15 cellular contexts compared by ENCODE assay signal in the genomic region with DNA sequence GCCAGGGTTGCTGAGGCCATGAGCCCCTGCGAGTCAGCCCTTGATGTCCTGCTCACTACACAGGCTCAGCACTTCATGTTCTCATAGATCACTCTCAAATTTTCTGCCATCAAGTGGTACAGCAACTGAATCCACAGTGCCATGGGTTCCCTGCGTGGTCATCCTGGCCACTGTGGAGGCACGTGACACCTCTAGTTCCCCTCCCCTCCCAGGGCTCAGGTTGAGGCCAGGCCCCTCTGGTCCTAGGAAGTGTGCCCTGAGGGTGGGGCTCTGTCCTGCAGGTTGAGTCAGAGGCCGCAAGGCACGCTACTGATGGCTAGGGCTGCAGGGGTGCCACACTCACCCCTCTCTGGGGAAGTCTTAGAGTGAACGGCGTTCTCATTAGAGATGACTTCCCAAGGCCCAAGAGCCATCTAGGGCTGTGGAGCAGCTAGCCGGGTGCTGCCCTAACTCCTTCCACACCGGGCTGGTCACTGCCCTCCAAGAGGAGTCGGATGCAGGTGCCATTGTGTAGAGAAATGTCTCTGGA. TPM values are rescaled to one million over a fixed set of nuclear protein-coding genes. Genes with fewer than 3 reads are reported as not detected.
DNase-seq lines count a peak whose midpoint lies in the region; ATAC-seq and TF ChIP-seq lines count a peak whose summit lies in the region.
"Had no signal": no experiment of that assay in that cellular context is flagged by ENCODE, and none has a peak within 500 bp of the region (broad histone marks: within the 10 kb centered on the region; RNA-seq: fewer than 3 reads in every experiment).

No MANE protein-coding gene starts in this region.

- no peak overlapping the region for H3K9ac ChIP-seq in mesenchymal stem cell (ENCODE audit: low read length)

- WGBS in mesenchymal stem cell, result 75% methylated on average over 10 of the region's 10 CpGs
- WGBS in spleen, 5 donors, result 81 to 88% (median 87%) methylated on average over 7 to 10 of the region's 10 CpGs
- WGBS in right lobe of liver (ENCODE audit: insufficient coverage, low coverage, low lambda C conversion rate, missing lambda C conversion rate), result no CpG with 5 or more reads among the region's 10 CpGs

- H2BK120ac ChIP-seq in mesenchymal stem cell (ENCODE audit: low read depth, low read length), result no peak overlapping the region

- no peak for TF ChIP-seq EP300 in Ishikawa (IDR thresholded peaks at IDR 0.05; ENCODE audit: borderline replicate concordance)

- H3K36me3 ChIP-seq in mesenchymal stem cell (ENCODE audit: control insufficient read depth in 1 of 2, insufficient read depth in 2 of 2, low read depth in 1 of 2, low read length in 2 of 2), result no peaks in the 10 kb centered on the region
- no peaks in the 10 kb centered on the region for H3K36me3 ChIP-seq in spleen
- no peaks in the 10 kb centered on the region for H3K36me3 ChIP-seq in right lobe of liver

- no peak overlapping the region for H3K14ac ChIP-seq in mesenchymal stem cell (ENCODE audit: low read length in 2 of 2)

- no peak overlapping the region for H2BK15ac ChIP-seq in mesenchymal stem cell (ENCODE audit: low read depth, poor library complexity, severe bottlenecking)

- H4K8ac ChIP-seq in mesenchymal stem cell (ENCODE audit: low read length), result no peak overlapping the region

- H3K23ac ChIP-seq in mesenchymal stem cell (ENCODE audit: low read length in 2 of 2), result no peak overlapping the region

- no peak for TF ChIP-seq RAD21 in Ishikawa (IDR thresholded peaks at IDR 0.05; ENCODE audit: low read depth)

- H3K4me1 ChIP-seq in mesenchymal stem cell (ENCODE audit: control insufficient read depth, insufficient read depth, low read depth, low read length), result peaks cover 4% of the 10 kb centered on the region
- H3K4me1 ChIP-seq in spleen, result peaks cover 4 to 12% (median 4%) of the 10 kb centered on the region in 6 donors
- peaks cover 0 to 4% (median 0%) of the 10 kb centered on the region in 4 donors for H3K4me1 ChIP-seq in right lobe of liver

- H2BK5ac ChIP-seq in mesenchymal stem cell (ENCODE audit: low read depth, low read length, poor library complexity, severe bottlenecking), result no peak overlapping the region

- intact Hi-C loops in spleen (cut with DNase I; ENCODE audit: low total_unique reads), result no loop called here
- intact Hi-C loops in right lobe of liver (cut with DNase I), result loop anchor here in 1 of 2 donors (10.0 kb wide), 1 partner anchor 138 kb away; a partner anchor contains a TSS

- no peak overlapping the region for H2BK12ac ChIP-seq in mesenchymal stem cell (ENCODE audit: low read length in 2 of 2)

- peak overlapping the region in 1 of 2 experiments; percentile 21 for H3K4ac ChIP-seq in mesenchymal stem cell (ENCODE audit: low read depth in 1 of 2, low read length in 2 of 2)

- H3K27ac ChIP-seq in mesenchymal stem cell (ENCODE audit: low read length, poor library complexity, severe bottlenecking) (no peak overlapping the region), spleen (no peak overlapping the region), right lobe of liver (no peak overlapping the region)
- H3K27ac ChIP-seq: HL-60 had no signal

- H3K9me3 ChIP-seq in mesenchymal stem cell (ENCODE audit: control insufficient read depth, low read length) (no peaks in the 10 kb centered on the region), spleen (no peaks in the 10 kb centered on the region), right lobe of liver (no peaks in the 10 kb centered on the region)

- TF ChIP-seq CTCF in spleen (IDR thresholded peaks at IDR 0.05 in 8 of 11, conservative IDR thresholded peaks at IDR 0.05 in 3 of 11), result no peak
- no peak for TF ChIP-seq CTCF in right lobe of liver (IDR thresholded peaks at IDR 0.05)

- H3K4me2 ChIP-seq in mesenchymal stem cell (ENCODE audit: low read length, poor library complexity, severe bottlenecking), result no peak overlapping the region

- ATAC-seq in GM21390 (IDR thresholded peaks at IDR 0.05; ENCODE audit: unreplicated experiment) (no peak), right lobe of liver (no peak)
- ATAC-seq: HCT116 had no signal

- DNase-seq in D341Med (ENCODE audit: low spot score), result peak; percentile 24
- no peak for DNase-seq in mesenchymal stem cell
- peak; percentile 27 for DNase-seq in spleen
- no peak for DNase-seq in MV-4-11 (lab: John Stamatoyannopoulos, UW)
- DNase-seq in right lobe of liver, result no peak
- DNase-seq: ACHN; C1 segment of cervical spinal cord; Calu3; CD4-positive, alpha-beta T cell; DMS79; KBM-7 had no signal

- H4K91ac ChIP-seq in mesenchymal stem cell (ENCODE audit: low read length), result no peak overlapping the region

- H2AFZ ChIP-seq in mesenchymal stem cell (ENCODE audit: low read depth, low read length), result peak overlapping the region; percentile 2

- no peaks in the 10 kb centered on the region for H3K79me1 ChIP-seq in mesenchymal stem cell (replicated peaks; ENCODE audit: low read length, poor library complexity, severe bottlenecking)

- TF ChIP-seq POLR2A in spleen (IDR thresholded peaks at IDR 0.05) (no peak), right lobe of liver (IDR thresholded peaks at IDR 0.05) (no peak)

- H2AK5ac ChIP-seq in mesenchymal stem cell (ENCODE audit: low read length, severe bottlenecking), result no peak overlapping the region

- H3K18ac ChIP-seq in mesenchymal stem cell (ENCODE audit: low read depth in 1 of 2, low read length in 2 of 2), result no peak overlapping the region

- H3K4me3 ChIP-seq in mesenchymal stem cell (ENCODE audit: insufficient read depth in 1 of 2, low read depth in 1 of 2, low read length in 2 of 2) (no peak overlapping the region), spleen (no peak overlapping the region), right lobe of liver (no peak overlapping the region)

- peaks cover 0 to 2% of the 10 kb centered on the region in 2 experiments for H3K27me3 ChIP-seq in mesenchymal stem cell (ENCODE audit: control insufficient read depth in 1 of 2, insufficient read depth in 1 of 2, low read length in 2 of 2)
- no peaks in the 10 kb centered on the region for H3K27me3 ChIP-seq in spleen (replicated peaks in 1 of 7)
- H3K27me3 ChIP-seq in right lobe of liver, result no peaks in the 10 kb centered on the region

TF ChIP-seq in Ishikawa, 13 proteins besides CTCF, POLR2A, EP300 and RAD21:
- TF ChIP-seq, protein P1, sequence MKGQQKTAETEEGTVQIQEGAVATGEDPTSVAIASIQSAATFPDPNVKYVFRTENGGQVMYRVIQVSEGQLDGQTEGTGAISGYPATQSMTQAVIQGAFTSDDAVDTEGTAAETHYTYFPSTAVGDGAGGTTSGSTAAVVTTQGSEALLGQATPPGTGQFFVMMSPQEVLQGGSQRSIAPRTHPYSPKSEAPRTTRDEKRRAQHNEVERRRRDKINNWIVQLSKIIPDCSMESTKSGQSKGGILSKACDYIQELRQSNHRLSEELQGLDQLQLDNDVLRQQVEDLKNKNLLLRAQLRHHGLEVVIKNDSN (IDR thresholded peaks at IDR 0.05), result peak; percentile 26; the same call in 1 of the 2 replicates
- no peak for TF ChIP-seq TAF1 (IDR thresholded peaks at IDR 0.05; ENCODE audit: low read depth)
- TF ChIP-seq, protein P2, sequence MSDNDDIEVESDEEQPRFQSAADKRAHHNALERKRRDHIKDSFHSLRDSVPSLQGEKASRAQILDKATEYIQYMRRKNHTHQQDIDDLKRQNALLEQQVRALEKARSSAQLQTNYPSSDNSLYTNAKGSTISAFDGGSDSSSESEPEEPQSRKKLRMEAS (IDR thresholded peaks at IDR 0.05), result no peak

RNA-seq across cellular contexts. Expression of a gene that starts 39.8 kb away (rescaled TPM):
- polyA plus RNA-seq in mesenchymal stem cell (2013, experiment 1 of 2), result 881 TPM
- polyA plus RNA-seq in mesenchymal stem cell (2013, experiment 2 of 2), result 886 TPM
- 100 to 1,000 TPM; 352 to 760 (median 443) TPM for total RNA-seq in spleen
- 100 to 1,000 TPM; 181 to 403 (median 238) TPM for polyA plus RNA-seq in spleen
- total RNA-seq in right lobe of liver, result 10 to 100 TPM; 13.7 to 90.2 (median 45.6) TPM

Comparison
In these comparisons a context has a peak if more than half of its experiments do, and no peak if none do; other contexts are left out.
1. DNase-seq: peak in D341Med (single experiment) and spleen (single experiment); none in mesenchymal stem cell (single experiment), MV-4-11 (single experiment) and right lobe of liver (0 of 3).